ENCODE assay signal across 18 cellular contexts in the genomic region with DNA sequence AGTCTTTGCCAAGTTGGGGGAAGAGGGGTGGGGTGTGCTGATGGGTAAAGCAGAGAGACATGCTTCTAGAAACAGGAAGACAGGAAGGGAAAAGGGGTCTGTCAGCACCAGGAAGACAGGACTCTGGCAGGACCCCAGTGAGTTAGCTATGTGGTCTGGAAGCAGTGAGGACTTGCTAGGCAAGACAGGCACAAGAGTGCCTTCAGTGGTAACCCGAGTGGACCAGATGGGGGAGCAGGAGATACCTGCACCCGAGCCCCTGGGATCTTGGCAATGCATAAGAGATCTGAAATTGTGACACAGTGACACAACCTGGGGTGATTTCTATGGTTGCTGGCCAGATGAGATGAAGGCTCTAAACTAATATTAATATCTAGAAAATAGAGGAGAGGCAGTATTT. TPM values are rescaled to one million over a fixed set of nuclear protein-coding genes. Genes with fewer than 3 reads are reported as not detected.
DNase-seq lines count a peak whose midpoint lies in the region; ATAC-seq and TF ChIP-seq lines count a peak whose summit lies in the region.
"Had no signal": no experiment of that assay in that cellular context is flagged by ENCODE, and none has a peak within 500 bp of the region (broad histone marks: within the 10 kb centered on the region; RNA-seq: fewer than 3 reads in every experiment).

No MANE protein-coding gene starts in this region.

- H3K79me1 ChIP-seq in mesendoderm (ENCODE audit: low read length): no peaks in the 10 kb centered on the region

- H3K4me1 ChIP-seq in HCT116 (ENCODE audit: control insufficient read depth in 1 of 2, insufficient read depth in 2 of 2, low read length in 2 of 2) (peaks cover 10 to 22% of the 10 kb centered on the region in 2 experiments), mesendoderm (ENCODE audit: control insufficient read depth, low read depth, low read length) (peaks cover 7% of the 10 kb centered on the region)

- TF ChIP-seq RAD21 in HCT116 (IDR thresholded peaks at IDR 0.05; ENCODE audit: low read depth): peak; percentile 36

- peak; percentile 30 for TF ChIP-seq CTCF in GM06990 (IDR thresholded peaks at IDR 0.05; ENCODE audit: insufficient read depth, low read length, poor library complexity, severe bottlenecking)
- TF ChIP-seq CTCF in HCT116 (IDR thresholded peaks at IDR 0.05 in 2 of 3, conservative IDR thresholded peaks at IDR 0.05 in 1 of 3; ENCODE audit: borderline replicate concordance in 1 of 3, insufficient read depth in 1 of 3, low read depth in 2 of 3, low read length in 2 of 3): 0 out of 6 replicates have a peak, but pooled peaks of 2 of the 3 experiments have one; percentile 5 to 7
- TF ChIP-seq CTCF in WTC11 (IDR thresholded peaks at IDR 0.05): no peak

- H3K36me3 Mint-ChIP-seq in WTC11: no peaks in the 10 kb centered on the region
- H3K36me3 Mint-ChIP-seq: activated naive CD8-positive, alpha-beta T cell had no signal

- POLR2A ChIA-PET in HCT116 (lab: Charles Lee) (no interaction called here), WTC11 (lab: Charles Lee) (no interaction called here)

- H3K27me3 Mint-ChIP-seq in WTC11 (ENCODE audit: low read depth): peaks cover 27% of the 10 kb centered on the region
- H3K27me3 Mint-ChIP-seq: activated naive CD8-positive, alpha-beta T cell had no signal

- H3K9me2 ChIP-seq in HCT116 (ENCODE audit: insufficient read depth): no peaks in the 10 kb centered on the region

- H2BK5ac ChIP-seq in mesendoderm (ENCODE audit: low read length): no peak overlapping the region

- no peak for TF ChIP-seq POLR2A in HCT116 (IDR thresholded peaks at IDR 0.05; ENCODE audit: borderline replicate concordance, extremely low read depth, insufficient read depth, insufficient read length)

- H3K4me3 ChIP-seq in GM06990 (replicated peaks; ENCODE audit: low read depth, low read length): no peak overlapping the region
- no peak overlapping the region for H3K4me3 ChIP-seq in HCT116 (replicated peaks in 1 of 2; ENCODE audit: low read depth in 1 of 2, low read length in 2 of 2)
- H3K4me3 ChIP-seq in mesendoderm (ENCODE audit: low read length): no peak overlapping the region
- H3K4me3 ChIP-seq: right lobe of liver had no signal

- no peak overlapping the region for H2AK5ac ChIP-seq in mesendoderm (ENCODE audit: low read length)

- CTCF ChIA-PET in HCT116 (lab: Charles Lee): interaction anchor here (1.8 kb wide), 1 partner anchor 12 kb away, joined by 8 read pairs; no protein-coding TSS in a partner anchor
- CTCF ChIA-PET in WTC11 (lab: Charles Lee): interaction anchor here (0.8 to 6.7 kb wide), 12 partner anchors 11 to 548 kb away, joined by 3 to 56 read pairs (median 4); a partner anchor contains a TSS

- ATAC-seq in HCT116 (no peak), WTC11 (peak; percentile 57), HG03196 (IDR thresholded peaks at IDR 0.05; ENCODE audit: unreplicated experiment) (no peak)
- ATAC-seq: right lobe of liver had no signal

- no peak overlapping the region for H3K23ac ChIP-seq in mesendoderm (ENCODE audit: low read length)

- H3K56ac ChIP-seq in mesendoderm (ENCODE audit: low read length): no peak overlapping the region

- H3K18ac ChIP-seq in mesendoderm (ENCODE audit: low read length): no peak overlapping the region

- DNase-seq in GM06990 (ENCODE audit: extremely low read depth, insufficient read length) (no peak), HCT116 (ENCODE audit: low read depth, low spot score) (no peak), WTC11 (ENCODE audit: low spot score) (peak; percentile 48), mesendoderm (peak; percentile 63), DMS114 treated with DMSO at 0.1 percent for 48 hours (lab: John Stamatoyannopoulos, UW; ENCODE audit: unreplicated experiment) (no peak), NCI-H1694 (lab: John Stamatoyannopoulos, UW) (no peak)
- no peak for DNase-seq in activated CD8-positive, alpha-beta memory T cell treated with anti-CD3 and anti-CD28 coated beads, Interleukin-2, amount 50 U/mL, for 4 hours
- DNase-seq: activated CD4-positive, alpha-beta T cell treated with anti-CD3 and anti-CD28 coated beads, Interleukin-2, amount 50 U/mL, for 4 hours; activated T-cell treated with anti-CD3 and anti-CD28 coated beads, Interleukin-2, amount 50 U/mL, for 1 hour; naive B cell; NCI-H2081; NCI-H510A treated with DMSO at 0.1 percent for 48 hours; right lobe of liver; SHP77; trophoblast cell had no signal

- H3K4ac ChIP-seq in mesendoderm (ENCODE audit: low read depth, low read length): no peak overlapping the region

- peaks cover 3% of the 10 kb centered on the region; the same call in 1 of the 2 replicates for H3K9me3 Mint-ChIP-seq in WTC11

- H3K27ac Mint-ChIP-seq in WTC11: no peak overlapping the region
- H3K27ac Mint-ChIP-seq: activated naive CD8-positive, alpha-beta T cell; naive B cell had no signal

- no peak overlapping the region for H2AFZ ChIP-seq in HCT116 (ENCODE audit: low read depth, low read length, poor library complexity, severe bottlenecking)

- H4K20me1 ChIP-seq in HCT116 (ENCODE audit: insufficient read depth): no peaks in the 10 kb centered on the region

- no peak overlapping the region for H2BK120ac ChIP-seq in mesendoderm (ENCODE audit: low read depth, low read length)

- no CpG with 5 or more reads among the region's 2 CpGs for WGBS in mesendoderm (ENCODE audit: extremely low coverage, insufficient coverage, low lambda C conversion rate)

- H3K27ac ChIP-seq in HCT116 (ENCODE audit: low read depth, low read length): no peak overlapping the region
- no peak overlapping the region for H3K27ac ChIP-seq in mesendoderm (ENCODE audit: low read depth, low read length)

- H2BK15ac ChIP-seq in mesendoderm (replicated peaks; ENCODE audit: low read depth): no peak overlapping the region

- H3K79me2 ChIP-seq in HCT116 (ENCODE audit: insufficient read depth, low read length) (no peaks in the 10 kb centered on the region), mesendoderm (ENCODE audit: control insufficient read depth, insufficient read depth, low read length) (no peaks in the 10 kb centered on the region)

- H3K9ac ChIP-seq in HCT116 (ENCODE audit: low read length) (no peak overlapping the region), mesendoderm (ENCODE audit: low read length) (no peak overlapping the region)

- H3K36me3 ChIP-seq in GM06990 (ENCODE audit: control insufficient read depth, insufficient read depth, low read length): no peaks in the 10 kb centered on the region
- H3K36me3 ChIP-seq in HCT116 (ENCODE audit: control insufficient read depth in 1 of 2, insufficient read depth in 2 of 2, low read length in 2 of 2): no peaks in the 10 kb centered on the region
- no peaks in the 10 kb centered on the region for H3K36me3 ChIP-seq in mesendoderm (ENCODE audit: control insufficient read depth, insufficient read depth, low read length)
- H3K36me3 ChIP-seq: right lobe of liver had no signal

- RAD21 ChIA-PET in HCT116 (lab: Charles Lee; ENCODE audit: low non-redundant PET in 1 of 2, low total read pairs in 2 of 2, uncharacterized antibody in 2 of 2, unreplicated experiment in 2 of 2): no interaction called here

- H3K4me2 ChIP-seq in HCT116 (ENCODE audit: low read length): no peak overlapping the region
- no peak overlapping the region for H3K4me2 ChIP-seq in mesendoderm (ENCODE audit: low read length)

- no peaks in the 10 kb centered on the region for H3K9me3 ChIP-seq in HCT116 (ENCODE audit: control insufficient read depth in 1 of 2, insufficient read depth in 1 of 2, low read depth in 1 of 2, low read length in 2 of 2)
- H3K9me3 ChIP-seq: right lobe of liver had no signal

- no peaks in the 10 kb centered on the region for H3K27me3 ChIP-seq in GM06990 (replicated peaks; ENCODE audit: control insufficient read depth, insufficient read depth, low read length)
- no peaks in the 10 kb centered on the region for H3K27me3 ChIP-seq in HCT116 (ENCODE audit: insufficient read depth, low read length)
- H3K27me3 ChIP-seq in mesendoderm (ENCODE audit: insufficient read depth, low read length, poor library complexity): no peaks in the 10 kb centered on the region
- H3K27me3 ChIP-seq: right lobe of liver had no signal

- no TSS peak for BruUV-seq in HCT116 (replicated peaks; lab: Mats Ljungman, UMichigan)

- peaks cover 32% of the 10 kb centered on the region for H3K4me1 Mint-ChIP-seq in WTC11

- no peak overlapping the region for H4K8ac ChIP-seq in mesendoderm (ENCODE audit: low read depth, low read length)

- intact Hi-C loops in HCT116 (cut with micrococcal nuclease): no loop called here

- no peak overlapping the region for H4K5ac ChIP-seq in mesendoderm (ENCODE audit: low read length)

- H3K4me3 Mint-ChIP-seq in WTC11: no peak overlapping the region
- H3K4me3 Mint-ChIP-seq: activated naive CD8-positive, alpha-beta T cell had no signal

TF ChIP-seq in HCT116, 20 proteins besides CTCF, POLR2A, EP300 and RAD21 (continues in another document):
- TF ChIP-seq, protein P1, sequence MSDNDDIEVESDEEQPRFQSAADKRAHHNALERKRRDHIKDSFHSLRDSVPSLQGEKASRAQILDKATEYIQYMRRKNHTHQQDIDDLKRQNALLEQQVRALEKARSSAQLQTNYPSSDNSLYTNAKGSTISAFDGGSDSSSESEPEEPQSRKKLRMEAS (IDR thresholded peaks at IDR 0.05): no peak
- TF ChIP-seq SIN3A (IDR thresholded peaks at IDR 0.05; ENCODE audit: low read depth): no peak

TF ChIP-seq in WTC11, 78 proteins besides CTCF, POLR2A, EP300 and RAD21 (continues in another document):
- TF ChIP-seq FOXJ3 (CRISPR knock-in tag; IDR thresholded peaks at IDR 0.05; ENCODE audit: borderline replicate concordance) (no peak), ZNF317 (CRISPR knock-in tag; IDR thresholded peaks at IDR 0.05; ENCODE audit: borderline replicate concordance, low read depth) (no peak)

RNA-seq across cellular contexts. Expression of a gene that starts 7.0 kb away (rescaled TPM):
- 1.2 TPM for total RNA-seq in HCT116 (2021; ENCODE audit: unreplicated experiment)
- polyA plus RNA-seq in HCT116 (2012): 1.1 and 1.5 TPM in 2 replicates
- 0.46 to 1.1 TPM (median 0.73 TPM) in 3 replicates for total RNA-seq in WTC11 (2021)
- polyA plus RNA-seq in mesendoderm (2013, experiment 1 of 2): 0.25 TPM
- polyA plus RNA-seq in mesendoderm (2013, experiment 2 of 2): 0.21 TPM
- total RNA-seq: osteocyte had no signal

Comparison
In these comparisons a context has a peak if more than half of its experiments do, and no peak if none do; other contexts are left out.
1. DNase-seq: peak in WTC11 (single experiment) and mesendoderm (single experiment); none in GM06990 (single experiment), HCT116 (single experiment), DMS114 treated with DMSO at 0.1 percent for 48 hours (single experiment), activated CD8-positive, alpha-beta memory T cell treated with anti-CD3 and anti-CD28 coated beads, Interleukin-2, amount 50 U/mL, for 4 hours (single experiment) and NCI-H1694 (single experiment).